21 cellular contexts compared by ENCODE assay signal in the genomic region with DNA sequence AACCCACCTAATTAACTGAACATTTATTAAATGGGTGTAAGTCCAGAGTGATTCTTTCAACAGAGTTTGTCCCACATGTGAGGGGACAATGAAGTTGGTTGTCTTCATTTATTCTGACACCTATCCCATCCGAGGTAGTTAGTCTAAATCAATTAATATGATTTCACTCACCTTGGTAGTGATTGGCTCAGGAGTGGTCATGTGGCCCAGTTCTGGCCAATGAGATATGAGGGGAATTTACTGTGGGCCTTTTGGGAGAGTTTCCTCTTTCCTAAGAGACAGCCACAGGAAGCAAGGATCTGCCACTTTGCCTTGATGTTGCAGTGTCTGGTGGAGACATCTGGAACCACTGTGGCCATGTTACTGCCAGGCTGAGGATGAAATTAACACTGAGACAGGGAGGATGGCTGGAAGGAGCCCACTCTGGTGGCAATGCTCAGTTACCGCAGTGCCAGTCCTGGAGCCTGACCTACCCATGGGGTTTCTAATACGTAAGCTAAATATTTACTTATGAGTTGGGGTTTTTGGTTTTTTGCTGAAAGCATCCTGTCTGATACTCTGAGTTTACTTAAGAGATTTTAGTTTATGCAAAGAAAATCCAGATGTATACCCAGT.
"Had no signal": no experiment of that assay in that cellular context is flagged by ENCODE, and none has a peak within 500 bp of the region (broad histone marks: within the 10 kb centered on the region; RNA-seq: fewer than 3 reads in every experiment).

No MANE protein-coding gene starts in this region.

- H3K4me3 ChIP-seq: adrenal gland, SJCRH30 had no signal

- H3K4me1 ChIP-seq: adrenal gland had no signal

- H3K27ac ChIP-seq: adrenal gland, RWPE1, SJCRH30 had no signal

- ATAC-seq: activated CD8-positive, alpha-beta T cell treated with anti-CD3 and anti-CD28 coated beads, Interleukin-2, amount 10 ng/mL, durations not matched to agents 7 days and 5 days; Panc1 had no signal

- DNase-seq: activated CD4-positive, alpha-beta T cell treated with anti-CD3 and anti-CD28 coated beads for 48 hours; activated CD4-positive, alpha-beta T cell treated with anti-CD3 and anti-CD28 coated beads, Interleukin-2, amount 50 U/mL, for 4 hours; activated CD4-positive, CD25-positive, alpha-beta regulatory T cell treated with anti-CD3 and anti-CD28 coated beads, Interleukin-2, amount 50 U/mL, for 72 hours; activated CD8-positive, alpha-beta memory T cell treated with anti-CD3 and anti-CD28 coated beads, Interleukin-2, amount 50 U/mL, for 48 hours; activated CD8-positive, alpha-beta T cell treated with anti-CD3 and anti-CD28 coated beads, Interleukin-2, amount 10 ng/mL, durations not matched to agents 7 days and 5 days; activated naive CD4-positive, alpha-beta T cell treated with anti-CD3 and anti-CD28 coated beads, Interleukin-2, amount 50 U/mL, for 16 hours; activated naive CD8-positive, alpha-beta T cell treated with anti-CD3 and anti-CD28 coated beads, Interleukin-2, amount 10 ng/mL, durations not matched to agents 7 days and 5 days; activated T-cell treated with anti-CD3 and anti-CD28 coated beads, Interleukin-2, amount 50 U/mL, for 1 hour; adrenal gland; anterior cingulate cortex; Karpas-422; NCI-H1105 treated with DMSO at 0.1 percent for 48 hours; NCI-H1436 treated with DMSO at 0.1 percent for 48 hours; NCI-H187; NCI-H2081; NCI-H524 treated with DMSO at 0.1 percent for 48 hours; NCI-H82; Right ventricle myocardium superior; SJCRH30 had no signal

- H3K27me3 ChIP-seq: SJCRH30 had no signal

- H3K36me3 ChIP-seq: adrenal gland, SJCRH30 had no signal

- H3K9me3 ChIP-seq: adrenal gland, SJCRH30 had no signal
